ENCODE assay signal across 28 cellular contexts in genomic region chr20:9087531-9088217, GRCh38. TPM values are rescaled to one million over a fixed set of nuclear protein-coding genes. Genes with fewer than 3 reads are reported as not detected.
DNase-seq lines count a peak whose midpoint lies in the region; ATAC-seq, FAIRE-seq and TF ChIP-seq lines count a peak whose summit lies in the region.
"Had no signal": no experiment of that assay in that cellular context is flagged by ENCODE, and none has a peak within 500 bp of the region (broad histone marks: within the 10 kb centered on the region; RNA-seq: fewer than 3 reads in every experiment).

No MANE protein-coding gene starts in this region.

- no peak overlapping the region for H3K4ac ChIP-seq in IMR-90 (ENCODE audit: low read depth, low read length)

- peaks cover 35% of the 10 kb centered on the region; the same call in 1 of the 2 replicates for H4K20me1 ChIP-seq in IMR-90 (ENCODE audit: insufficient read depth, low read length)
- no peaks in the 10 kb centered on the region for H4K20me1 ChIP-seq in PC-9 (ENCODE audit: insufficient read depth)
- H4K20me1 ChIP-seq: BLaER1 treated with 17β-estradiol and CSF1 and Interleukin-3, amounts not matched to agents 10 nM and 100 nM had no signal

- no peak overlapping the region for H2BK120ac ChIP-seq in IMR-90 (ENCODE audit: low read depth, low read length)

- no peak overlapping the region for H2BK5ac ChIP-seq in IMR-90 (ENCODE audit: low read depth, low read length, poor library complexity, severe bottlenecking)

- no peak for TF ChIP-seq EP300 in A549 (IDR thresholded peaks at IDR 0.05)

- H3K4me1 ChIP-seq in A549 (peaks cover 39% of the 10 kb centered on the region), IMR-90 (ENCODE audit: control insufficient read depth, insufficient read depth, low read length) (peaks cover 13% of the 10 kb centered on the region), PC-9 (replicated peaks; ENCODE audit: insufficient read depth) (peaks cover 21% of the 10 kb centered on the region)

- H4K91ac ChIP-seq in IMR-90 (ENCODE audit: insufficient read depth, low read depth, low read length): no peak overlapping the region

- CTCF ChIA-PET in A549 (lab: Yijun Ruan, JAX) (interaction anchor here (0.6 to 0.7 kb wide), 2 partner anchors 18 to 272 kb away, joined by 3 read pairs; no protein-coding TSS in a partner anchor), IMR-90 (lab: Yijun Ruan, JAX) (no interaction called here), PC-9 (lab: Charles Lee) (no interaction called here)

- no peaks in the 10 kb centered on the region for H3K79me2 ChIP-seq in PC-9 (ENCODE audit: low read depth)

- H3K56ac ChIP-seq in IMR-90 (ENCODE audit: extremely low read depth, insufficient read depth, low read length): no peak overlapping the region

- no peak for TF ChIP-seq RAD21 in A549 (conservative IDR thresholded peaks at IDR 0.05 in 1 of 2, IDR thresholded peaks at IDR 0.05 in 1 of 2)
- no peak for TF ChIP-seq RAD21 in IMR-90 (IDR thresholded peaks at IDR 0.05; ENCODE audit: low read length)

- no peak overlapping the region for H3K27ac ChIP-seq in A549
- H3K27ac ChIP-seq in IMR-90 (ENCODE audit: insufficient read depth, low read length): no peak overlapping the region
- H3K27ac ChIP-seq in PC-9: peak overlapping the region; percentile 49; the same call in 1 of the 2 replicates
- H3K27ac ChIP-seq: BLaER1 treated with 17β-estradiol and CSF1 and Interleukin-3, amounts not matched to agents 10 nM and 100 nM; dorsolateral prefrontal cortex; upper lobe of left lung had no signal

- BruUV-seq in IMR-90 (replicated peaks; lab: Mats Ljungman, UMichigan): no TSS peak
- BruUV-seq in PC-9 (replicated peaks; lab: Mats Ljungman, UMichigan): no TSS peak

- peaks cover 13% of the 10 kb centered on the region for H3K9me1 ChIP-seq in IMR-90 (ENCODE audit: insufficient read depth, low read length)

- no peak overlapping the region for H3K9ac ChIP-seq in IMR-90 (ENCODE audit: low read depth, low read length)
- H3K9ac ChIP-seq: BLaER1 treated with 17β-estradiol and CSF1 and Interleukin-3, amounts not matched to agents 10 nM and 100 nM had no signal

- H3K36me3 ChIP-seq in IMR-90 (ENCODE audit: control insufficient read depth, insufficient read depth, low read length): peaks cover 2% of the 10 kb centered on the region; the same call in 1 of the 2 replicates
- H3K36me3 ChIP-seq in PC-9 (ENCODE audit: low read depth): no peaks in the 10 kb centered on the region
- H3K36me3 ChIP-seq: BLaER1 treated with 17β-estradiol and CSF1 and Interleukin-3, amounts not matched to agents 10 nM and 100 nM; upper lobe of left lung had no signal

- no peak overlapping the region for H2BK20ac ChIP-seq in IMR-90 (ENCODE audit: low read depth, low read length)

- no peak overlapping the region for H2AFZ ChIP-seq in IMR-90 (replicated peaks; ENCODE audit: low read length, poor library complexity)
- no peak overlapping the region for H2AFZ ChIP-seq in PC-9

- DNase-seq in A549 (ENCODE audit: low read depth in 1 of 2, low spot score in 1 of 2): no peak
- no peak for DNase-seq in IMR-90
- DNase-seq in NCI-H2171 (lab: John Stamatoyannopoulos, UW): peak; percentile 48
- no peak for DNase-seq in PC-9
- no peak for DNase-seq in stimulated activated CD4-positive, alpha-beta T cell treated with anti-CD3 and anti-CD28 coated beads, Interleukin-2, amount 100 ng/mL, for 48 hours
- no peak for DNase-seq in NCI-H526 (lab: John Stamatoyannopoulos, UW)
- DNase-seq: activated B cell treated with CpG ODN at 0.5 μM for 24 hours; activated CD4-positive, alpha-beta T cell treated with anti-CD3 and anti-CD28 coated beads, Interleukin-2, amount 50 U/mL, for 1 hour; activated CD8-positive, alpha-beta memory T cell treated with anti-CD3 and anti-CD28 coated beads, Interleukin-2, amount 10 ng/mL, durations not matched to agents 7 days and 5 days; activated naive CD4-positive, alpha-beta T cell treated with Interleukin-2 at 50 U/mL for 16 hours; COR-L47; dorsolateral prefrontal cortex; hypothalamus; immature natural killer cell; NCI-H526 treated with DMSO at 0.1 percent for 48 hours; Right ventricle myocardium superior; stimulated activated CD4-positive, alpha-beta T cell treated with anti-CD3 and anti-CD28 coated beads, Interleukin-4, amount 100 ng/mL, for 4 hours; T1000; upper lobe of left lung had no signal

- TF ChIP-seq POLR2A in A549 (IDR thresholded peaks at IDR 0.05; ENCODE audit: low read length) (no peak), IMR-90 (IDR thresholded peaks at IDR 0.05; ENCODE audit: low read depth, low read length) (no peak)

- H3K27me3 ChIP-seq in IMR-90 (ENCODE audit: control insufficient read depth, insufficient read depth, low read length): no peaks in the 10 kb centered on the region
- H3K27me3 ChIP-seq in PC-9 (ENCODE audit: insufficient read depth, low read depth): no peaks in the 10 kb centered on the region
- H3K27me3 ChIP-seq: BLaER1 treated with 17β-estradiol and CSF1 and Interleukin-3, amounts not matched to agents 10 nM and 100 nM; upper lobe of left lung had no signal

- H3K18ac ChIP-seq in IMR-90 (ENCODE audit: low read depth, low read length): no peak overlapping the region

- WGBS in A549 (ENCODE audit: missing lambda C conversion rate): 58% methylated on average over 3 of the region's 3 CpGs
- WGBS in IMR-90 (ENCODE audit: extremely low coverage in 2 of 2, insufficient read length in 1 of 2), 2 experiments: 83% methylated on average over 3 of the region's 3 CpGs; no CpG with 5 or more reads in 1 of the 2 experiments

- intact Hi-C loops in IMR-90 (cut with micrococcal nuclease) (no loop called here), PC-9 (cut with micrococcal nuclease; ENCODE audit: unreplicated experiment) (no loop called here)

- no peak overlapping the region; the same call in 1 of the 2 replicates for H3K23ac ChIP-seq in IMR-90 (ENCODE audit: low read depth, low read length)

- H3K4me3 ChIP-seq in A549: no peak overlapping the region
- H3K4me3 ChIP-seq in IMR-90 (ENCODE audit: insufficient read depth, low read depth, low read length): no peak overlapping the region
- no peak overlapping the region for H3K4me3 ChIP-seq in PC-9
- H3K4me3 ChIP-seq: BLaER1 treated with 17β-estradiol and CSF1 and Interleukin-3, amounts not matched to agents 10 nM and 100 nM; dorsolateral prefrontal cortex; GM12878; upper lobe of left lung had no signal

- POLR2A ChIA-PET in A549 (lab: Yijun Ruan, JAX): no interaction called here
- POLR2A ChIA-PET in IMR-90 (lab: Charles Lee; ENCODE audit: unreplicated experiment): interaction anchor here (0.6 kb wide), 1 partner anchor 10 kb away, joined by 3 read pairs; no protein-coding TSS in a partner anchor
- POLR2A ChIA-PET in PC-9 (lab: Charles Lee; ENCODE audit: unreplicated experiment): no interaction called here

- H3K4me2 ChIP-seq in A549 (peak overlapping the region; percentile 9; the same call in 1 of the 3 replicates), IMR-90 (ENCODE audit: low read depth, low read length) (peak overlapping the region; percentile 17; the same call in 1 of the 2 replicates), PC-9 (no peak overlapping the region)
- H3K4me2 ChIP-seq: BLaER1 treated with 17β-estradiol and CSF1 and Interleukin-3, amounts not matched to agents 10 nM and 100 nM had no signal

- H3K14ac ChIP-seq in IMR-90 (replicated peaks; ENCODE audit: low read depth, low read length): no peak overlapping the region

- FAIRE-seq in A549 (lab: Jason Lieb, UNC): no peak
- FAIRE-seq: endothelial cell of umbilical vein, GM12878, HTR-8/SVneo had no signal

- H3K9me2 ChIP-seq in PC-9 (ENCODE audit: insufficient read depth): no peaks in the 10 kb centered on the region

- H3K79me1 ChIP-seq in IMR-90 (ENCODE audit: low read depth in 1 of 2, low read length in 2 of 2): peaks cover 29 to 67% of the 10 kb centered on the region in 2 experiments

- in situ Hi-C loops in IMR-90 (cut with MboI; ENCODE audit: low sequenced_read_pairs): no loop called here

- H3F3A ChIP-seq in PC-9 (ENCODE audit: insufficient read depth, low read depth): 0 out of 2 replicates have a peak, but pooled peaks cover 14% of the 10 kb centered on the region

- no peak for TF ChIP-seq CTCF in A549 (IDR thresholded peaks at IDR 0.05)
- TF ChIP-seq CTCF in IMR-90 (conservative IDR thresholded peaks at IDR 0.05; ENCODE audit: low read depth, low read length): no peak
- TF ChIP-seq CTCF in PC-9 (conservative IDR thresholded peaks at IDR 0.05): no peak

- H4K5ac ChIP-seq in IMR-90 (ENCODE audit: low read depth, low read length): no peak overlapping the region; the same call in 1 of the 2 replicates

- H2AK5ac ChIP-seq in IMR-90 (ENCODE audit: low read depth, low read length): no peak overlapping the region

- H3K9me3 ChIP-seq in A549: no peaks in the 10 kb centered on the region
- peaks cover 2% of the 10 kb centered on the region for H3K9me3 ChIP-seq in IMR-90 (ENCODE audit: control insufficient read depth, insufficient read depth, low read length)
- no peaks in the 10 kb centered on the region for H3K9me3 ChIP-seq in PC-9 (ENCODE audit: insufficient read depth, low read depth)
- H3K9me3 ChIP-seq: BLaER1 treated with 17β-estradiol and CSF1 and Interleukin-3, amounts not matched to agents 10 nM and 100 nM; upper lobe of left lung had no signal

- H2BK15ac ChIP-seq in IMR-90 (ENCODE audit: low read depth, low read length): no peak overlapping the region

- H4K8ac ChIP-seq in IMR-90 (ENCODE audit: low read depth in 2 of 2, low read length in 2 of 2): no peak overlapping the region

- ATAC-seq in A549 (peak; percentile 40 to 54; a peak in 4 of 6 replicates), IMR-90 (ENCODE audit: low read depth) (no peak), GM19328 (IDR thresholded peaks at IDR 0.05; ENCODE audit: unreplicated experiment) (no peak), GM19455 (IDR thresholded peaks at IDR 0.05; ENCODE audit: unreplicated experiment) (no peak)
- ATAC-seq: activated CD8-positive, alpha-beta memory T cell treated with anti-CD3 and anti-CD28 coated beads, Interleukin-2, amount 10 ng/mL, durations not matched to agents 7 days and 5 days; GM12878; HCT116; sciatic nerve; stimulated activated memory B cell treated with anti-CD40 and anti-IgM and Interleukin-4, amounts not matched to agents 10 μg/mL and 1 μg/mL and 100 μg/mL, for 72 hours had no signal

- no peak overlapping the region for H2AK9ac ChIP-seq in IMR-90 (replicated peaks; ENCODE audit: low read depth, low read length, poor library complexity)

- dilution Hi-C loops in IMR-90 (cut with HindIII; ENCODE audit: low sequenced_read_pairs, unreplicated experiment): no loop called here

RNA-seq across cellular contexts. Expression of gene PLCB4, which starts 18.8 kb away (rescaled TPM):
- polyA plus RNA-seq in A549 (2011; rRNA removed) (24.0 and 32.1 TPM in 2 replicates), A549 (2017; fragmentation: RNase III; extraction: RNeasy Plus Mini Kit Qiagen cat#74134 plus additional on column Dnase treatment) (17.1 to 21.4 TPM (median 21.2 TPM) in 3 replicates), IMR-90 (2012; rRNA removed) (9.1 and 12.5 TPM in 2 replicates)
- polyA plus RNA-seq in A549 (2012; cell fraction: cytosol; rRNA removed): 6.6 and 7.5 TPM in 2 replicates
- 9.0 and 12.0 TPM in 2 replicates for polyA plus RNA-seq in A549 (2012; cell fraction: nucleus; rRNA removed)
- polyA minus RNA-seq in A549 (2011; rRNA and poly(A)+ RNA removed): 21.0 and 23.4 TPM in 2 replicates
- total RNA-seq in IMR-90 (2012; rRNA removed) (24.0 and 28.3 TPM in 2 replicates), PC-9 (2021) (14.9 and 18.6 TPM in 2 replicates)
- 1.9 and 2.7 TPM in 2 replicates for polyA plus RNA-seq in IMR-90 (2012; cell fraction: cytosol; rRNA removed)
- 3.8 and 32.9 TPM in 2 replicates for polyA plus RNA-seq in IMR-90 (2012; cell fraction: nucleus; rRNA removed; ENCODE audit: low replicate concordance)
- total RNA-seq: activated B cell treated with CpG ODN at 0.5 μM for 24 hours; activated CD8-positive, alpha-beta memory T cell treated with anti-CD3 and anti-CD28 coated beads, Interleukin-2, amount 10 ng/mL, durations not matched to agents 7 days and 5 days; GM12878 had no signal
- polyA plus RNA-seq: GM12878, immature natural killer cell had no signal

Comparison
In these comparisons a context has a peak if more than half of its experiments do, and no peak if none do; other contexts are left out.
1. ATAC-seq: peak in A549 (2 of 2); none in IMR-90 (single experiment), GM19328 (single experiment) and GM19455 (single experiment).